Comparison of ENCODE assay signal across 8 cellular contexts in the genomic region with DNA sequence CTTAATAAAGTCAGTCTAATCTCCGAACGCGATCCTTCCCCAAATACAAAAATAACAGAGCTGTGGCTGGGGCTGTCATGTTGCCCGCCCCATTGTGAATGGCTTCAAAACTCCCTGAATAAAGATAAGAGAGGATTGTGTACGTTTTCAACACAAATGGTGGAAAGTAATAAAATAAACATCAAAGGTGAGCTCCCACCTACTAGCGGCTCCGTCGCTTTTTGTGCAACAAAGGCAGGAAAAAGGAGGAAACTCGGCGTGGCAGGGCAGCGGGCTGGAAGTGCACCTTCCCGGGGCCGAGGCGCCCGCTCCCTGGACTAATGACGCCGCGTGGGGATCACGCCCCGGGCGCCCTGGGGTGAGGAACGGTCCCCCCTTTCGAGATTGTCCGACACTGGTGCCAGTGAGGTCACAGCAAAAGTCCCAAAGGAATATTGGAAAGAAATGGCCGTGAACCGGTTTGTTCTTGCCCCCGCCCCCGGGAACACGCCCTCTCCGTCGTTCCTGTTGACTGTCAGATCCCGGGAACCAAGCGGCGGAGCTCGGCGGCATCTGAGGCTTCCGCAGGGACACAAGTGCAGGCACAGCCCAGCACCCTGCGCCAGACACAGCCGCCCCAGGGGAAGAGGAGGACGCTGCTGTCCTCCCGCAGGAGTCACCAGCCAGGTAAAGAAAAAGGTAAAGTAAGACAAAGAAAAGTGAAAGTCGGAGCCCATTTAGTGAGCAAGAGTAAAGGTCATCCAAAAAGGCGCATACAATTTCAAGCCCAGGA. TPM values are rescaled to one million over a fixed set of nuclear protein-coding genes. Genes with fewer than 3 reads are reported as not detected.
DNase-seq lines count a peak whose midpoint lies in the region; ATAC-seq and TF ChIP-seq lines count a peak whose summit lies in the region.

No MANE protein-coding gene starts in this region.

- H3K36me3 Mint-ChIP-seq in T-cell: no peaks in the 10 kb centered on the region

- TF ChIP-seq CTCF in fibroblast of villous mesenchyme (IDR thresholded peaks at IDR 0.05; ENCODE audit: insufficient read depth, low read depth, low read length): no peak

- H3K4me1 Mint-ChIP-seq in T-cell: peaks cover 26 to 29% (median 29%) of the 10 kb centered on the region in 3 donors

- POLR2A ChIA-PET in T-cell (lab: Charles Lee): no interaction called here

- CTCF ChIA-PET in T-cell (lab: Charles Lee): no interaction called here

- H3K9ac ChIP-seq in rectal smooth muscle tissue (ENCODE audit: low read length): no peak overlapping the region

- H3K9me3 Mint-ChIP-seq in T-cell: peaks cover 0 to 8% (median 7%) of the 10 kb centered on the region in 3 donors

- no peaks in the 10 kb centered on the region for H3K4me1 ChIP-seq in rectal smooth muscle tissue (ENCODE audit: control insufficient read depth, insufficient read depth, low read length)

- no peak overlapping the region for H3K27ac ChIP-seq in rectal smooth muscle tissue (ENCODE audit: low read depth, low read length)

- peak overlapping the region; percentile 53 for H3K4me3 ChIP-seq in fibroblast of villous mesenchyme (ENCODE audit: low read depth, low read length)
- peak overlapping the region; percentile 60 for H3K4me3 ChIP-seq in rectal smooth muscle tissue (ENCODE audit: low read length)

- no peaks in the 10 kb centered on the region for H3K36me3 ChIP-seq in rectal smooth muscle tissue (ENCODE audit: control insufficient read depth, insufficient read depth, low read length)

- DNase-seq in ELF-1 (ENCODE audit: low read depth, low spot score) (peak; percentile 71), T-cell (no peak), fibroblast of villous mesenchyme (ENCODE audit: low read depth) (no peak), epidermal melanocyte (ENCODE audit: insufficient read length, low spot score) (no peak), NCI-H774 (lab: John Stamatoyannopoulos, UW) (no peak)

- H3K27ac Mint-ChIP-seq in T-cell: no peak overlapping the region

- no peak for ATAC-seq in T-cell (replicated peaks in 1 of 4)
- no peak for ATAC-seq in GM19467 (IDR thresholded peaks at IDR 0.05; ENCODE audit: unreplicated experiment)
- ATAC-seq in HG03025 (IDR thresholded peaks at IDR 0.05; ENCODE audit: low FRiP score, unreplicated experiment): no peak

- peaks cover 6% of the 10 kb centered on the region for H3K27me3 ChIP-seq in rectal smooth muscle tissue (ENCODE audit: control insufficient read depth, insufficient read depth, low read length)

- H3K4me3 Mint-ChIP-seq in T-cell: peak overlapping the region; percentile 49 to 53 (median 52)

- H3K27me3 Mint-ChIP-seq in T-cell: peaks cover 63 to 67% of the 10 kb centered on the region in 2 donors

RNA-seq across cellular contexts. Expression of gene FOXQ1, which starts 1.1 kb away (rescaled TPM):
- total RNA-seq in T-cell: under 1 TPM in 1 of 5 donors, not detected in 4; 0.09 TPM
- 0.43 and 0.97 TPM in 2 replicates for total RNA-seq in fibroblast of villous mesenchyme
